ENCODE assay signal across 8 cellular contexts in genomic region chr6:111361648-111362047, GRCh38.
DNase-seq lines count a peak whose midpoint lies in the region; ATAC-seq and TF ChIP-seq lines count a peak whose summit lies in the region.

No MANE protein-coding gene starts in this region.

- no peak overlapping the region for H3K18ac ChIP-seq in mesenchymal stem cell (ENCODE audit: low read depth in 1 of 2, low read length in 2 of 2)

- intact Hi-C loops in dorsolateral prefrontal cortex (cut with DNase I) = loop anchor here (2.0 to 10.0 kb wide), 4 partner anchors 53 to 283 kb away; partner anchors contain the start of gene REV3L (in 2 of the 2)

- TF ChIP-seq CTCF in dorsolateral prefrontal cortex (IDR thresholded peaks at IDR 0.05 in 54 of 56, conservative IDR thresholded peaks at IDR 0.05 in 2 of 56; ENCODE audit: low read depth in 1 of 56, partially characterized antibody in 56 of 56) = peak in 55 of 56 donors; percentile 37 to 79 (median 60)

- H3K79me1 ChIP-seq in mesenchymal stem cell (replicated peaks; ENCODE audit: low read length, poor library complexity, severe bottlenecking) = no peaks in the 10 kb centered on the region

- H3K4ac ChIP-seq in mesenchymal stem cell (ENCODE audit: low read depth in 1 of 2, low read length in 2 of 2) = no peak overlapping the region

- H3K36me3 ChIP-seq in mesenchymal stem cell (ENCODE audit: control insufficient read depth in 1 of 2, insufficient read depth in 2 of 2, low read depth in 1 of 2, low read length in 2 of 2) = peaks cover 0 to 95% of the 10 kb centered on the region in 2 experiments

- no peak overlapping the region for H2BK5ac ChIP-seq in mesenchymal stem cell (ENCODE audit: low read depth, low read length, poor library complexity, severe bottlenecking)

- H3K4me3 ChIP-seq in dorsolateral prefrontal cortex = no peak overlapping the region
- H3K4me3 ChIP-seq in mesenchymal stem cell (ENCODE audit: insufficient read depth in 1 of 2, low read depth in 1 of 2, low read length in 2 of 2) = no peak overlapping the region

- ATAC-seq in HG03095 (IDR thresholded peaks at IDR 0.05; ENCODE audit: unreplicated experiment) = no peak
- no peak for ATAC-seq in GM21360 (IDR thresholded peaks at IDR 0.05; ENCODE audit: unreplicated experiment)
- ATAC-seq in GM21367 (IDR thresholded peaks at IDR 0.05; ENCODE audit: unreplicated experiment) = no peak

- no peak overlapping the region for H3K4me2 ChIP-seq in mesenchymal stem cell (ENCODE audit: low read length, poor library complexity, severe bottlenecking)

- no peak overlapping the region for H2BK120ac ChIP-seq in mesenchymal stem cell (ENCODE audit: low read depth, low read length)

- H3K9ac ChIP-seq in mesenchymal stem cell (ENCODE audit: low read length) = peak overlapping the region; percentile 27

- H2AFZ ChIP-seq in mesenchymal stem cell (ENCODE audit: low read depth, low read length) = no peak overlapping the region

- no peaks in the 10 kb centered on the region for H3K9me3 ChIP-seq in mesenchymal stem cell (ENCODE audit: control insufficient read depth, low read length)

- H3K27me3 ChIP-seq in dorsolateral prefrontal cortex = no peaks in the 10 kb centered on the region
- H3K27me3 ChIP-seq in mesenchymal stem cell (ENCODE audit: control insufficient read depth in 1 of 2, insufficient read depth in 1 of 2, low read length in 2 of 2) = no peaks in the 10 kb centered on the region

- H3K14ac ChIP-seq in mesenchymal stem cell (ENCODE audit: low read length in 2 of 2) = no peak overlapping the region

- no peak overlapping the region for H4K8ac ChIP-seq in mesenchymal stem cell (ENCODE audit: low read length)

- no peak overlapping the region for H3K23ac ChIP-seq in mesenchymal stem cell (ENCODE audit: low read length in 2 of 2)

- 21% methylated on average over 4 of the region's 5 CpGs for WGBS in mesenchymal stem cell

- DNase-seq in NCI-H748 (lab: John Stamatoyannopoulos, UW; ENCODE audit: unreplicated experiment) (peak; percentile 41), NCI-H748 treated with DMSO at 0.1 percent for 48 hours (lab: John Stamatoyannopoulos, UW) (no peak), NCI-H69 (lab: John Stamatoyannopoulos, UW) (peak; percentile 41), dorsolateral prefrontal cortex (peak in 6 of 10 donors; percentile 25 to 58 (median 42)), mesenchymal stem cell (peak; percentile 67)

- H2BK12ac ChIP-seq in mesenchymal stem cell (ENCODE audit: low read length in 2 of 2) = no peak overlapping the region

- no peak overlapping the region for H2AK5ac ChIP-seq in mesenchymal stem cell (ENCODE audit: low read length, severe bottlenecking)

- H3K27ac ChIP-seq in dorsolateral prefrontal cortex = no peak overlapping the region
- no peak overlapping the region for H3K27ac ChIP-seq in mesenchymal stem cell (ENCODE audit: low read length, poor library complexity, severe bottlenecking)

- H3K4me1 ChIP-seq in mesenchymal stem cell (ENCODE audit: control insufficient read depth, insufficient read depth, low read depth, low read length) = peaks cover 2% of the 10 kb centered on the region

- H2BK15ac ChIP-seq in mesenchymal stem cell (ENCODE audit: low read depth, poor library complexity, severe bottlenecking) = no peak overlapping the region

- no peak overlapping the region for H4K91ac ChIP-seq in mesenchymal stem cell (ENCODE audit: low read length)
